Comparison of ENCODE assay signal across 1 cellular context in genomic region chr4:126354784-126355183, GRCh38.
TF ChIP-seq lines count a peak whose summit lies in the region.

No MANE protein-coding gene starts in this region.

TF ChIP-seq in K562, 482 proteins besides CTCF, POLR2A, EP300 and RAD21 (continued from another document):
- TF ChIP-seq ATF3 (IDR thresholded peaks at IDR 0.05): peak; percentile 65; the same call in 1 of the 2 replicates
- TF ChIP-seq ATF3 (CRISPR knock-in tag; conservative IDR thresholded peaks at IDR 0.05): no peak
- no peak for TF ChIP-seq ETV6 (IDR thresholded peaks at IDR 0.05; ENCODE audit: borderline replicate concordance in 1 of 2, low read depth in 2 of 2, low read length in 1 of 2)
- TF ChIP-seq ETV6 (CRISPR knock-in tag; IDR thresholded peaks at IDR 0.05; ENCODE audit: borderline replicate concordance): no peak
- peak; percentile 39; the same call in 1 of the 2 replicates for TF ChIP-seq SOX6 (IDR thresholded peaks at IDR 0.05)
- 0 out of 2 replicates have a peak, but pooled peaks have one; percentile 45 for TF ChIP-seq ATF4 (CRISPR knock-in tag; IDR thresholded peaks at IDR 0.05)
- TF ChIP-seq CEBPB (tag; IDR thresholded peaks at IDR 0.05): peak; percentile 36
- no peak for TF ChIP-seq NCOA2 (IDR thresholded peaks at IDR 0.05; ENCODE audit: partially characterized antibody in 2 of 2)
